Comparison of ENCODE assay signal across 15 cellular contexts in the genomic region with DNA sequence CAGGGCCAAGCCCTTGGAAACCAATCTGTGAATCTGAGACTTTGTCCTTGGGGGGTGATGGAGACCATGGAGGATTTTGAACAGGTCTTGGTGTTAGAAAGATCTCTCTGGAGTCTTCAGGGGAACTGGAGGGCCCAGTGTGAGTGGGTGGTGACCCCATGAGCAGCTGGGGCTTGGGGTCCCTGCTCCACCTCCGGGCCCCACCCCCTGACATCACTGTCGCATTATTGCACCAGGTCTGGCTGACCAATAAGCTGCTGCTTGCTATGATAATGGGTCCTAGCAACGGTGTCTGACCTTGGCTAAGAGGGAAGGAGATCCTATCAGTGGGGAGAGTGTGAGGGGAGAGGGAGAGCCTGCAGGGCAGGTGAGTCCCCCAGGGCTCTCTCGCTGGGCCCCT. TPM values are rescaled to one million over a fixed set of nuclear protein-coding genes. Genes with fewer than 3 reads are reported as not detected.
DNase-seq lines count a peak whose midpoint lies in the region; ATAC-seq and TF ChIP-seq lines count a peak whose summit lies in the region.
"Had no signal": no experiment of that assay in that cellular context is flagged by ENCODE, and none has a peak within 500 bp of the region (broad histone marks: within the 10 kb centered on the region; RNA-seq: fewer than 3 reads in every experiment).

A gene with protein sequence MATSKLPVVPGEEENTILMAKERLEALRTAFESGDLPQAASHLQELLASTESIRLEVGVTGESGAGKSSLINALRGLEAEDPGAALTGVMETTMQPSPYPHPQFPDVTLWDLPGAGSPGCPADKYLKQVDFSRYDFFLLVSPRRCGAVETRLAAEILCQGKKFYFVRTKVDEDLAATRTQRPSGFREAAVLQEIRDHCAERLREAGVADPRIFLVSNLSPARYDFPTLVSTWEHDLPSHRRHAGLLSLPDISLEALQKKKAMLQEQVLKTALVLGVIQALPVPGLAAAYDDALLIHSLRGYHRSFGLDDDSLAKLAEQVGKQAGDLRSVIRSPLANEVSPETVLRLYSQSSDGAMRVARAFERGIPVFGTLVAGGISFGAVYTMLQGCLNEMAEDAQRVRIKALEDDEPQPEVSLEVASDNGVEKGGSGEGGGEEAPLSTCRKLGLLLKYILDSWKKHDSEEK (plus strand): TSS at position 301 of the 400 bp plus-strand sequence. CDS start 2,483 bp downstream, outside the sequence.

- 47 to 48% methylated on average over 4 of the region's 4 CpGs for WGBS in testis, 2 donors

- no peaks in the 10 kb centered on the region for H3K4me1 ChIP-seq in testis

- intact Hi-C loops in CD14-positive monocyte (cut with micrococcal nuclease) (no loop called here), testis (cut with DNase I; ENCODE audit: low total_unique reads) (no loop called here)
- intact Hi-C loops in dendritic cell treated with granulocyte-macrophage colony-stimulating factor and Interleukin-4, amounts not matched to agents 40 ng/mL and 50 ng/mL, for 4 days (cut with micrococcal nuclease), result no loop called here
- intact Hi-C loops in activated T-helper 2 cell treated with anti-CD3 and anti-CD28 coated beads, Interferon-gamma antibody, Interleukin-2, Interleukin-4, amounts not matched to agents 10 μg/mL and 5 μg/mL and 100 μg/mL, durations not matched to agents 14 hours and 24 hours and 36 hours (cut with micrococcal nuclease), result loop anchor here (5.0 kb wide), 1 partner anchor 38 kb away; no protein-coding TSS in a partner anchor

- peaks cover 8 to 34% (median 13%) of the 10 kb centered on the region in 3 donors for H3K27me3 Mint-ChIP-seq in CD14-positive monocyte (ENCODE audit: low read depth in 3 of 3)
- peaks cover 60% of the 10 kb centered on the region for H3K27me3 Mint-ChIP-seq in dendritic cell treated with granulocyte-macrophage colony-stimulating factor and Interleukin-4, amounts not matched to agents 40 ng/mL and 50 ng/mL, for 4 days
- peaks cover 5% of the 10 kb centered on the region for H3K27me3 Mint-ChIP-seq in neural crest cell (ENCODE audit: low read depth)
- H3K27me3 Mint-ChIP-seq in activated T-helper 2 cell treated with anti-CD3 and anti-CD28 coated beads, Interferon-gamma antibody, Interleukin-2, Interleukin-4, amounts not matched to agents 10 μg/mL and 5 μg/mL and 100 μg/mL, durations not matched to agents 14 hours and 24 hours and 36 hours (ENCODE audit: low read depth), result no peaks in the 10 kb centered on the region

- H3K9me3 ChIP-seq in testis, result no peaks in the 10 kb centered on the region

- H3K27me3 ChIP-seq in testis, result no peaks in the 10 kb centered on the region

- TF ChIP-seq CTCF in CD14-positive monocyte (IDR thresholded peaks at IDR 0.05) (no peak), neural crest cell (conservative IDR thresholded peaks at IDR 0.05) (no peak), testis (IDR thresholded peaks at IDR 0.05) (no peak)

- H3K27ac Mint-ChIP-seq in CD14-positive monocyte, result peak within 1 kb of the TSS in 4 of 7 donors; percentile 10 to 58 (median 48)
- peak within 1 kb of the TSS; percentile 67 for H3K27ac Mint-ChIP-seq in dendritic cell treated with granulocyte-macrophage colony-stimulating factor and Interleukin-4, amounts not matched to agents 40 ng/mL and 50 ng/mL, for 4 days
- H3K27ac Mint-ChIP-seq in neural crest cell (ENCODE audit: unreplicated experiment), result peak within 1 kb of the TSS; percentile 21
- no peak within 1 kb of the TSS for H3K27ac Mint-ChIP-seq in activated T-helper 2 cell treated with anti-CD3 and anti-CD28 coated beads, Interferon-gamma antibody, Interleukin-2, Interleukin-4, amounts not matched to agents 10 μg/mL and 5 μg/mL and 100 μg/mL, durations not matched to agents 14 hours and 24 hours and 36 hours
- H3K27ac Mint-ChIP-seq: IgD-negative memory B cell had no signal

- H3K4me1 Mint-ChIP-seq in CD14-positive monocyte (peaks cover 3% of the 10 kb centered on the region), neural crest cell (no peaks in the 10 kb centered on the region)
- peaks cover 16% of the 10 kb centered on the region for H3K4me1 Mint-ChIP-seq in dendritic cell treated with granulocyte-macrophage colony-stimulating factor and Interleukin-4, amounts not matched to agents 40 ng/mL and 50 ng/mL, for 4 days (ENCODE audit: low read depth)
- H3K4me1 Mint-ChIP-seq in activated T-helper 2 cell treated with anti-CD3 and anti-CD28 coated beads, Interferon-gamma antibody, Interleukin-2, Interleukin-4, amounts not matched to agents 10 μg/mL and 5 μg/mL and 100 μg/mL, durations not matched to agents 14 hours and 24 hours and 36 hours (ENCODE audit: low read depth), result peaks cover 3% of the 10 kb centered on the region
- H3K4me1 Mint-ChIP-seq: IgD-negative memory B cell had no signal

- H3K9me3 Mint-ChIP-seq in CD14-positive monocyte, result peaks cover 0 to 1% (median 0%) of the 10 kb centered on the region in 7 donors
- H3K9me3 Mint-ChIP-seq in dendritic cell treated with granulocyte-macrophage colony-stimulating factor and Interleukin-4, amounts not matched to agents 40 ng/mL and 50 ng/mL, for 4 days, result no peaks in the 10 kb centered on the region
- H3K9me3 Mint-ChIP-seq in neural crest cell, result no peaks in the 10 kb centered on the region
- H3K9me3 Mint-ChIP-seq in activated T-helper 2 cell treated with anti-CD3 and anti-CD28 coated beads, Interferon-gamma antibody, Interleukin-2, Interleukin-4, amounts not matched to agents 10 μg/mL and 5 μg/mL and 100 μg/mL, durations not matched to agents 14 hours and 24 hours and 36 hours, result no peaks in the 10 kb centered on the region
- H3K9me3 Mint-ChIP-seq: H9, IgD-negative memory B cell had no signal

- H3K36me3 Mint-ChIP-seq in CD14-positive monocyte (no peaks in the 10 kb centered on the region), neural crest cell (ENCODE audit: low read depth) (no peaks in the 10 kb centered on the region)
- H3K36me3 Mint-ChIP-seq in dendritic cell treated with granulocyte-macrophage colony-stimulating factor and Interleukin-4, amounts not matched to agents 40 ng/mL and 50 ng/mL, for 4 days (ENCODE audit: low read depth), result no peaks in the 10 kb centered on the region
- H3K36me3 Mint-ChIP-seq in activated T-helper 2 cell treated with anti-CD3 and anti-CD28 coated beads, Interferon-gamma antibody, Interleukin-2, Interleukin-4, amounts not matched to agents 10 μg/mL and 5 μg/mL and 100 μg/mL, durations not matched to agents 14 hours and 24 hours and 36 hours (ENCODE audit: low read depth), result no peaks in the 10 kb centered on the region
- H3K36me3 Mint-ChIP-seq: IgD-negative memory B cell had no signal

- H3K27ac ChIP-seq in testis, result no peak within 1 kb of the TSS
- H3K27ac ChIP-seq: 22Rv1, GM23248 had no signal

- no peak for TF ChIP-seq POLR2A in testis (IDR thresholded peaks at IDR 0.05)

- no peak within 1 kb of the TSS for H3K4me3 ChIP-seq in testis
- H3K4me3 ChIP-seq: GM23248 had no signal

- no peak for DNase-seq in CD14-positive monocyte (ENCODE audit: low spot score)
- DNase-seq in neural crest cell (ENCODE audit: low read depth, low spot score), result no peak
- DNase-seq in testis, result no peak
- DNase-seq in activated T-helper 2 cell treated with anti-CD3 and anti-CD28 coated beads, Interferon-gamma antibody, Interleukin-2, Interleukin-4, amounts not matched to agents 10 μg/mL and 5 μg/mL and 100 μg/mL, durations not matched to agents 14 hours and 24 hours and 36 hours (ENCODE audit: low spot score), result no peak
- no peak for DNase-seq in NOMO-1 (lab: John Stamatoyannopoulos, UW; ENCODE audit: unreplicated experiment in 2 of 2)
- DNase-seq: DMS53, GF-D8, GM23248, H9 had no signal

- no peaks in the 10 kb centered on the region for H3K36me3 ChIP-seq in testis (ENCODE audit: low read depth, missing control alignments)

- ATAC-seq in GM21390 (IDR thresholded peaks at IDR 0.05; ENCODE audit: unreplicated experiment), result no peak

- H3K4me3 Mint-ChIP-seq in CD14-positive monocyte (no peak within 1 kb of the TSS), neural crest cell (no peak within 1 kb of the TSS)
- H3K4me3 Mint-ChIP-seq in dendritic cell treated with granulocyte-macrophage colony-stimulating factor and Interleukin-4, amounts not matched to agents 40 ng/mL and 50 ng/mL, for 4 days, result no peak within 1 kb of the TSS
- no peak within 1 kb of the TSS for H3K4me3 Mint-ChIP-seq in activated T-helper 2 cell treated with anti-CD3 and anti-CD28 coated beads, Interferon-gamma antibody, Interleukin-2, Interleukin-4, amounts not matched to agents 10 μg/mL and 5 μg/mL and 100 μg/mL, durations not matched to agents 14 hours and 24 hours and 36 hours (ENCODE audit: low read depth)
- H3K4me3 Mint-ChIP-seq: H9, IgD-negative memory B cell had no signal

RNA-seq across cellular contexts. Expression of the gene that starts here (rescaled TPM):
- polyA plus RNA-seq in CD14-positive monocyte (not detected), testis (ENCODE audit: insufficient read depth, low read depth, low replicate concordance) (167 TPM)
- total RNA-seq in neural crest cell (not detected in 2 replicates), testis (100 to 1,000 TPM in 1 of 2 donors, 10 to 100 TPM in 1; 97.4 to 218 TPM)
- total RNA-seq in activated T-helper 2 cell treated with anti-CD3 and anti-CD28 coated beads, Interferon-gamma antibody, Interleukin-2, Interleukin-4, amounts not matched to agents 10 μg/mL and 5 μg/mL and 100 μg/mL, durations not matched to agents 14 hours and 24 hours and 36 hours, result not detected in 2 replicates
- total RNA-seq: A673, GM23248, H9 had no signal
- polyA plus RNA-seq: BJ, GM23248, IgD-negative memory B cell had no signal

Comparison
In these comparisons a context has a peak if more than half of its experiments do, and no peak if none do; other contexts are left out.
1. RNA of the gene that starts here (total RNA-seq): 97.4 to 218 TPM in testis; not detected in neural crest cell and not detected in activated T-helper 2 cell treated with anti-CD3 and anti-CD28 coated beads, Interferon-gamma antibody, Interleukin-2, Interleukin-4, amounts not matched to agents 10 μg/mL and 5 μg/mL and 100 μg/mL, durations not matched to agents 14 hours and 24 hours and 36 hours; every median in the first group is over 10 times any median in the second.
2. RNA of the gene that starts here (polyA plus RNA-seq): 167 TPM in testis (single experiment); not detected in CD14-positive monocyte; every median in the first group is over 100 times any median in the second.